Comparison of ENCODE assay signal across 1 cellular context in the genomic region with DNA sequence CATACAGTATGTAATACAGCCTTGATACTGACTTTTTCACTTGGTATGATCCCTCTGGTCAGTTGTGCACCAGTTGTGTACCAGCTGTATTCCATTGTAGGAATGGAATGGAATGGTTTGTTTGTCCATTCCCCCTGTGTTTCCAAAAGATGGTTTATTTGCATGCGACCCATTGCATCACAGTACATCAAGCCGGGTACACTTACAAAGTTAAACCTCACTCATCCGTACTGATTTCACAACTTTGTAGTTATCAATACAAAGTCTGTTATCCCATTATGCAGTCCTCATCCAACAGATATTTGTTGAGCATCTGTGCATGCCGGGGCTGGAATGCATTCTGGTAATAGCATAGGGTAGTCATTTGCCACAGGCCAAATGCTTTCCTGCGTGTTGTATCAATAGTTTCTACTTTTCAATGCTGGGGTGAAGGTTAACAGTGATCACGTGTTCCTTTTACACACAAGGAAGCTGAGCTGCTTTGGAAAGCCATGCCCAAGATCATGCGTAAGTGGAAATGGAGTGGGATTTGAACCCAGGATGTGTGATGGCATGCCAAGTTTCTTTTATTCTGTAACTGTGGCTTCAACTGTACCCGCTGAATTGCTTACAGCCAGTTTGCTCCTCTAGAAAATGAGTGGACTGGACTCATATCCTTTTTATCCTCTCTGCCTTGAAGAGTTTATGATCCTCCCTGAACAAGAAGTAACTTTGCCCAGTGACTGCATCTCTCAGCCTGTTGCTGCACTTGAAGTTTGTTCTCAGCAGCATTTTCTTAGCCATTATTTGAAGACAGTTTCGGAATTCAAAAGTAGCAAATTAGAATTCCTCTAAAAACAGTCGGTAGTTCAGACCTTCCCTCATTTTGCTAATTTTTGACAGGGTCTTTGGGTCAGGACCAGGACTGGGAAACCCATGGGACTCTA.
A peak's percentile ranks its signal among the peaks of the same experiment; 100 is the strongest.
TF ChIP-seq lines count a peak whose summit lies in the region.

No MANE protein-coding gene starts in this region.

TF ChIP-seq in HepG2, 621 proteins besides CTCF, POLR2A, EP300 and RAD21 (continued from another document and continues in another):
- TF ChIP-seq, protein P1, sequence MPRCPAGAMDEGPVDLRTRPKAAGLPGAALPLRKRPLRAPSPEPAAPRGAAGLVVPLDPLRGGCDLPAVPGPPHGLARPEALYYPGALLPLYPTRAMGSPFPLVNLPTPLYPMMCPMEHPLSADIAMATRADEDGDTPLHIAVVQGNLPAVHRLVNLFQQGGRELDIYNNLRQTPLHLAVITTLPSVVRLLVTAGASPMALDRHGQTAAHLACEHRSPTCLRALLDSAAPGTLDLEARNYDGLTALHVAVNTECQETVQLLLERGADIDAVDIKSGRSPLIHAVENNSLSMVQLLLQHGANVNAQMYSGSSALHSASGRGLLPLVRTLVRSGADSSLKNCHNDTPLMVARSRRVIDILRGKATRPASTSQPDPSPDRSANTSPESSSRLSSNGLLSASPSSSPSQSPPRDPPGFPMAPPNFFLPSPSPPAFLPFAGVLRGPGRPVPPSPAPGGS (CRISPR knock-in tag; IDR thresholded peaks at IDR 0.05): no peak
- TF ChIP-seq GZF1 (CRISPR knock-in tag; IDR thresholded peaks at IDR 0.05): no peak
- peak; percentile 95 for TF ChIP-seq SALL1 (CRISPR knock-in tag; IDR thresholded peaks at IDR 0.05)
- TF ChIP-seq HMG20B (CRISPR knock-in tag; conservative IDR thresholded peaks at IDR 0.05): peak; percentile 87
- TF ChIP-seq NBN (conservative IDR thresholded peaks at IDR 0.05): no peak
- TF ChIP-seq ZNF552 (CRISPR knock-in tag; IDR thresholded peaks at IDR 0.05; ENCODE audit: borderline replicate concordance): no peak
- peak; percentile 99 for TF ChIP-seq HDAC2 (CRISPR knock-in tag; IDR thresholded peaks at IDR 0.05)
- no peak for TF ChIP-seq ZNF660 (CRISPR knock-in tag; IDR thresholded peaks at IDR 0.05; ENCODE audit: borderline replicate concordance, low read depth)
- no peak for TF ChIP-seq MYNN (CRISPR knock-in tag; IDR thresholded peaks at IDR 0.05; ENCODE audit: low read depth)
- TF ChIP-seq ZNF317 (CRISPR knock-in tag; IDR thresholded peaks at IDR 0.05): peak; percentile 49; the same call in 1 of the 2 replicates
- TF ChIP-seq, protein P2, sequence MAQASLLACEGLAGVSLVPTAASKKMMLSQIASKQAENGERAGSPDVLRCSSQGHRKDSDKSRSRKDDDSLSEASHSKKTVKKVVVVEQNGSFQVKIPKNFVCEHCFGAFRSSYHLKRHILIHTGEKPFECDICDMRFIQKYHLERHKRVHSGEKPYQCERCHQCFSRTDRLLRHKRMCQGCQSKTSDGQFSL (CRISPR knock-in tag; IDR thresholded peaks at IDR 0.05): no peak
- TF ChIP-seq, protein P3, sequence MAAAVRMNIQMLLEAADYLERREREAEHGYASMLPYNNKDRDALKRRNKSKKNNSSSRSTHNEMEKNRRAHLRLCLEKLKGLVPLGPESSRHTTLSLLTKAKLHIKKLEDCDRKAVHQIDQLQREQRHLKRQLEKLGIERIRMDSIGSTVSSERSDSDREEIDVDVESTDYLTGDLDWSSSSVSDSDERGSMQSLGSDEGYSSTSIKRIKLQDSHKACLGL (CRISPR knock-in tag; IDR thresholded peaks at IDR 0.05): no peak
- TF ChIP-seq, protein P4, sequence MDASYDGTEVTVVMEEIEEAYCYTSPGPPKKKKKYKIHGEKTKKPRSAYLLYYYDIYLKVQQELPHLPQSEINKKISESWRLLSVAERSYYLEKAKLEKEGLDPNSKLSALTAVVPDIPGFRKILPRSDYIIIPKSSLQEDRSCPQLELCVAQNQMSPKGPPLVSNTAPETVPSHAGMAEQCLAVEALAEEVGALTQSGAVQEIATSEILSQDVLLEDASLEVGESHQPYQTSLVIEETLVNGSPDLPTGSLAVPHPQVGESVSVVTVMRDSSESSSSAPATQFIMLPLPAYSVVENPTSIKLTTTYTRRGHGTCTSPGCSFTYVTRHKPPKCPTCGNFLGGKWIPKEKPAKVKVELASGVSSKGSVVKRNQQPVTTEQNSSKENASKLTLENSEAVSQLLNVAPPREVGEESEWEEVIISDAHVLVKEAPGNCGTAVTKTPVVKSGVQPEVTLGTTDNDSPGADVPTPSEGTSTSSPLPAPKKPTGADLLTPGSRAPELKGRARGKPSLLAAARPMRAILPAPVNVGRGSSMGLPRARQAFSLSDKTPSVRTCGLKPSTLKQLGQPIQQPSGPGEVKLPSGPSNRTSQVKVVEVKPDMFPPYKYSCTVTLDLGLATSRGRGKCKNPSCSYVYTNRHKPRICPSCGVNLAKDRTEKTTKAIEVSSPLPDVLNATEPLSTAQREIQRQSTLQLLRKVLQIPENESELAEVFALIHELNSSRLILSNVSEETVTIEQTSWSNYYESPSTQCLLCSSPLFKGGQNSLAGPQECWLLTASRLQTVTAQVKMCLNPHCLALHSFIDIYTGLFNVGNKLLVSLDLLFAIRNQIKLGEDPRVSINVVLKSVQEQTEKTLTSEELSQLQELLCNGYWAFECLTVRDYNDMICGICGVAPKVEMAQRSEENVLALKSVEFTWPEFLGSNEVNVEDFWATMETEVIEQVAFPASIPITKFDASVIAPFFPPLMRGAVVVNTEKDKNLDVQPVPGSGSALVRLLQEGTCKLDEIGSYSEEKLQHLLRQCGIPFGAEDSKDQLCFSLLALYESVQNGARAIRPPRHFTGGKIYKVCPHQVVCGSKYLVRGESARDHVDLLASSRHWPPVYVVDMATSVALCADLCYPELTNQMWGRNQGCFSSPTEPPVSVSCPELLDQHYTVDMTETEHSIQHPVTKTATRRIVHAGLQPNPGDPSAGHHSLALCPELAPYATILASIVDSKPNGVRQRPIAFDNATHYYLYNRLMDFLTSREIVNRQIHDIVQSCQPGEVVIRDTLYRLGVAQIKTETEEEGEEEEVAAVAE (CRISPR knock-in tag; IDR thresholded peaks at IDR 0.05; ENCODE audit: borderline replicate concordance): no peak
- TF ChIP-seq XRCC5 (optimal IDR thresholded peaks at IDR 0.05; ENCODE audit: low read length): no peak
- peak; percentile 43; the same call in 1 of the 2 replicates for TF ChIP-seq ETV5 (CRISPR knock-in tag; IDR thresholded peaks at IDR 0.05; ENCODE audit: borderline replicate concordance)
- TF ChIP-seq ZZZ3 (CRISPR knock-in tag; IDR thresholded peaks at IDR 0.05; ENCODE audit: borderline replicate concordance): 0 out of 2 replicates have a peak, but pooled peaks have one; percentile 38
- peak; percentile 19; the same call in 1 of the 2 replicates for TF ChIP-seq NFYC (CRISPR knock-in tag; IDR thresholded peaks at IDR 0.05)
- peak; percentile 77 for TF ChIP-seq ZMYM3 (CRISPR knock-in tag; IDR thresholded peaks at IDR 0.05)
- no peak for TF ChIP-seq PTBP1 (IDR thresholded peaks at IDR 0.05; ENCODE audit: low read depth, low read length, poor library complexity, severe bottlenecking)
- TF ChIP-seq ZSCAN29 (CRISPR knock-in tag; conservative IDR thresholded peaks at IDR 0.05): peak; percentile 95
- TF ChIP-seq IKZF1 (IDR thresholded peaks at IDR 0.05): no peak
- no peak for TF ChIP-seq HES4 (CRISPR knock-in tag; IDR thresholded peaks at IDR 0.05; ENCODE audit: borderline replicate concordance)
- TF ChIP-seq, protein P5, sequence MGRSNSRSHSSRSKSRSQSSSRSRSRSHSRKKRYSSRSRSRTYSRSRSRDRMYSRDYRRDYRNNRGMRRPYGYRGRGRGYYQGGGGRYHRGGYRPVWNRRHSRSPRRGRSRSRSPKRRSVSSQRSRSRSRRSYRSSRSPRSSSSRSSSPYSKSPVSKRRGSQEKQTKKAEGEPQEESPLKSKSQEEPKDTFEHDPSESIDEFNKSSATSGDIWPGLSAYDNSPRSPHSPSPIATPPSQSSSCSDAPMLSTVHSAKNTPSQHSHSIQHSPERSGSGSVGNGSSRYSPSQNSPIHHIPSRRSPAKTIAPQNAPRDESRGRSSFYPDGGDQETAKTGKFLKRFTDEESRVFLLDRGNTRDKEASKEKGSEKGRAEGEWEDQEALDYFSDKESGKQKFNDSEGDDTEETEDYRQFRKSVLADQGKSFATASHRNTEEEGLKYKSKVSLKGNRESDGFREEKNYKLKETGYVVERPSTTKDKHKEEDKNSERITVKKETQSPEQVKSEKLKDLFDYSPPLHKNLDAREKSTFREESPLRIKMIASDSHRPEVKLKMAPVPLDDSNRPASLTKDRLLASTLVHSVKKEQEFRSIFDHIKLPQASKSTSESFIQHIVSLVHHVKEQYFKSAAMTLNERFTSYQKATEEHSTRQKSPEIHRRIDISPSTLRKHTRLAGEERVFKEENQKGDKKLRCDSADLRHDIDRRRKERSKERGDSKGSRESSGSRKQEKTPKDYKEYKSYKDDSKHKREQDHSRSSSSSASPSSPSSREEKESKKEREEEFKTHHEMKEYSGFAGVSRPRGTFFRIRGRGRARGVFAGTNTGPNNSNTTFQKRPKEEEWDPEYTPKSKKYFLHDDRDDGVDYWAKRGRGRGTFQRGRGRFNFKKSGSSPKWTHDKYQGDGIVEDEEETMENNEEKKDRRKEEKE (IDR thresholded peaks at IDR 0.05): no peak
- TF ChIP-seq, protein P6, sequence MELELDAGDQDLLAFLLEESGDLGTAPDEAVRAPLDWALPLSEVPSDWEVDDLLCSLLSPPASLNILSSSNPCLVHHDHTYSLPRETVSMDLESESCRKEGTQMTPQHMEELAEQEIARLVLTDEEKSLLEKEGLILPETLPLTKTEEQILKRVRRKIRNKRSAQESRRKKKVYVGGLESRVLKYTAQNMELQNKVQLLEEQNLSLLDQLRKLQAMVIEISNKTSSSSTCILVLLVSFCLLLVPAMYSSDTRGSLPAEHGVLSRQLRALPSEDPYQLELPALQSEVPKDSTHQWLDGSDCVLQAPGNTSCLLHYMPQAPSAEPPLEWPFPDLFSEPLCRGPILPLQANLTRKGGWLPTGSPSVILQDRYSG (CRISPR knock-in tag; IDR thresholded peaks at IDR 0.05): peak; percentile 79; the same call in 1 of the 2 replicates
- no peak for TF ChIP-seq MATR3 (CRISPR knock-in tag; IDR thresholded peaks at IDR 0.05)
- TF ChIP-seq ERF (CRISPR knock-in tag; IDR thresholded peaks at IDR 0.05): peak; percentile 78
- TF ChIP-seq TGIF2 (CRISPR knock-in tag; IDR thresholded peaks at IDR 0.05): peak; percentile 13; the same call in 1 of the 2 replicates
- peak; percentile 73 for TF ChIP-seq ZNF543 (CRISPR knock-in tag; IDR thresholded peaks at IDR 0.05)
- no peak for TF ChIP-seq ATF1 (CRISPR knock-in tag; IDR thresholded peaks at IDR 0.05)
- peak; percentile 90; the same call in 1 of the 2 replicates for TF ChIP-seq ARNT2 (CRISPR knock-in tag; IDR thresholded peaks at IDR 0.05; ENCODE audit: low read depth)
- no peak for TF ChIP-seq GABPA (IDR thresholded peaks at IDR 0.05; ENCODE audit: low read depth, low read length)
- TF ChIP-seq GABPA (CRISPR knock-in tag; IDR thresholded peaks at IDR 0.05; ENCODE audit: low read depth): peak; percentile 47; the same call in 1 of the 2 replicates
- TF ChIP-seq ZSCAN22 (CRISPR knock-in tag; IDR thresholded peaks at IDR 0.05): 0 out of 2 replicates have a peak, but pooled peaks have one; percentile 43
- peak; percentile 99 for TF ChIP-seq ZKSCAN8 (CRISPR knock-in tag; IDR thresholded peaks at IDR 0.05; ENCODE audit: borderline replicate concordance)
- no peak for TF ChIP-seq ZSCAN25 (CRISPR knock-in tag; IDR thresholded peaks at IDR 0.05)
- TF ChIP-seq HDAC1 (CRISPR knock-in tag; IDR thresholded peaks at IDR 0.05): peak; percentile 90
- TF ChIP-seq, protein P7, sequence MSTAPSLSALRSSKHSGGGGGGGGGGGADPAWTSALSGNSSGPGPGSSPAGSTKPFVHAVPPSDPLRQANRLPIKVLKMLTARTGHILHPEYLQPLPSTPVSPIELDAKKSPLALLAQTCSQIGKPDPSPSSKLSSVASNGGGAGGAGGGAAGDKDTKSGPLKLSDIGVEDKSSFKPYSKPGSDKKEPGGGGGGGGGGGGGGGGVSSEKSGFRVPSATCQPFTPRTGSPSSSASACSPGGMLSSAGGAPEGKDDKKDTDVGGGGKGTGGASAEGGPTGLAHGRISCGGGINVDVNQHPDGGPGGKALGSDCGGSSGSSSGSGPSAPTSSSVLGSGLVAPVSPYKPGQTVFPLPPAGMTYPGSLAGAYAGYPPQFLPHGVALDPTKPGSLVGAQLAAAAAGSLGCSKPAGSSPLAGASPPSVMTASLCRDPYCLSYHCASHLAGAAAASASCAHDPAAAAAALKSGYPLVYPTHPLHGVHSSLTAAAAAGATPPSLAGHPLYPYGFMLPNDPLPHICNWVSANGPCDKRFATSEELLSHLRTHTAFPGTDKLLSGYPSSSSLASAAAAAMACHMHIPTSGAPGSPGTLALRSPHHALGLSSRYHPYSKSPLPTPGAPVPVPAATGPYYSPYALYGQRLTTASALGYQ (CRISPR knock-in tag; IDR thresholded peaks at IDR 0.05): peak; percentile 69; the same call in 1 of the 2 replicates
- TF ChIP-seq, protein P8, sequence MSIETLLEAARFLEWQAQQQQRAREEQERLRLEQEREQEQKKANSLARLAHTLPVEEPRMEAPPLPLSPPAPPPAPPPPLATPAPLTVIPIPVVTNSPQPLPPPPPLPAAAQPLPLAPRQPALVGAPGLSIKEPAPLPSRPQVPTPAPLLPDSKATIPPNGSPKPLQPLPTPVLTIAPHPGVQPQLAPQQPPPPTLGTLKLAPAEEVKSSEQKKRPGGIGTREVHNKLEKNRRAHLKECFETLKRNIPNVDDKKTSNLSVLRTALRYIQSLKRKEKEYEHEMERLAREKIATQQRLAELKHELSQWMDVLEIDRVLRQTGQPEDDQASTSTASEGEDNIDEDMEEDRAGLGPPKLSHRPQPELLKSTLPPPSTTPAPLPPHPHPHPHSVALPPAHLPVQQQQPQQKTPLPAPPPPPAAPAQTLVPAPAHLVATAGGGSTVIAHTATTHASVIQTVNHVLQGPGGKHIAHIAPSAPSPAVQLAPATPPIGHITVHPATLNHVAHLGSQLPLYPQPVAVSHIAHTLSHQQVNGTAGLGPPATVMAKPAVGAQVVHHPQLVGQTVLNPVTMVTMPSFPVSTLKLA (IDR thresholded peaks at IDR 0.05): no peak
- no peak for TF ChIP-seq EED (CRISPR knock-in tag; IDR thresholded peaks at IDR 0.05)
- no peak for TF ChIP-seq FOXM1 (CRISPR knock-in tag; IDR thresholded peaks at IDR 0.05)
- TF ChIP-seq ZNF562 (CRISPR knock-in tag; IDR thresholded peaks at IDR 0.05; ENCODE audit: borderline replicate concordance): 0 out of 2 replicates have a peak, but pooled peaks have one; percentile 13
- TF ChIP-seq ZNF577 (CRISPR knock-in tag; IDR thresholded peaks at IDR 0.05; ENCODE audit: borderline replicate concordance, low read depth): no peak
